30 cellular contexts compared by ENCODE assay signal in genomic region chr2:128354161-128354560, GRCh38.
"Had no signal": no experiment of that assay in that cellular context is flagged by ENCODE, and none has a peak within 500 bp of the region (broad histone marks: within the 10 kb centered on the region; RNA-seq: fewer than 3 reads in every experiment).

No MANE protein-coding gene starts in this region.

- H3K36me3 Mint-ChIP-seq: activated CD4-positive, alpha-beta memory T cell treated with anti-CD3 and anti-CD28 coated beads for 36 hours had no signal

- H3K4me3 ChIP-seq: breast epithelium, heart right ventricle, mucosa of descending colon, sigmoid colon, smooth muscle cell, stomach, tibial artery had no signal

- H3K4me1 Mint-ChIP-seq: activated CD4-positive, alpha-beta T cell treated with anti-CD3 and anti-CD28 coated beads, Interleukin-2, amount 10 ng/mL, durations not matched to agents 24 days and 14 days; endodermal cell; stimulated activated naive B cell treated with anti-CD40 and anti-IgM and Interleukin-4, amounts not matched to agents 10 μg/mL and 1 μg/mL and 100 μg/mL, for 72 hours; T-helper 17 cell had no signal

- H3K4me1 ChIP-seq: breast epithelium, foreskin keratinocyte, tibial artery had no signal

- H3K9me3 ChIP-seq: mucosa of descending colon, neutrophil, SK-N-SH, tibial artery had no signal

- H3K27me3 Mint-ChIP-seq: activated CD4-positive, alpha-beta memory T cell treated with anti-CD3 and anti-CD28 coated beads for 36 hours; activated CD4-positive, alpha-beta T cell treated with anti-CD3 and anti-CD28 coated beads, Interleukin-2, amount 10 ng/mL, durations not matched to agents 24 days and 14 days; stimulated activated naive B cell treated with anti-CD40 and anti-IgM and Interleukin-4, amounts not matched to agents 10 μg/mL and 1 μg/mL and 100 μg/mL, for 72 hours had no signal

- H3K9me3 Mint-ChIP-seq: activated CD4-positive, alpha-beta T cell treated with anti-CD3 and anti-CD28 coated beads, Interleukin-2, amount 10 ng/mL, durations not matched to agents 24 days and 14 days had no signal

- H3K36me3 ChIP-seq: breast epithelium, heart right ventricle, neutrophil, sigmoid colon, stomach, tibial artery, WERI-Rb-1 had no signal

- H3K27ac Mint-ChIP-seq: activated CD4-positive, alpha-beta memory T cell treated with anti-CD3 and anti-CD28 coated beads for 36 hours; activated CD4-positive, alpha-beta T cell treated with anti-CD3 and anti-CD28 coated beads, Interleukin-2, amount 10 ng/mL, durations not matched to agents 24 days and 14 days; activated T-helper 1 cell treated with anti-CD3 and anti-CD28 coated beads, Interleukin-12 subunit alpha, Interleukin-12 subunit beta, Interleukin-2, Interleukin-4 antibody, amounts not matched to agents 30 ng/mL and 10 ng/mL and 1 ng/mL, durations not matched to agents 14 hours and 24 hours and 36 hours; dendritic cell treated with granulocyte-macrophage colony-stimulating factor and Interleukin-4, amounts not matched to agents 40 ng/mL and 50 ng/mL, for 4 days; endodermal cell; nephron; stimulated activated naive B cell treated with anti-CD40 and anti-IgM and Interleukin-4, amounts not matched to agents 10 μg/mL and 1 μg/mL and 100 μg/mL, for 72 hours; T-helper 17 cell had no signal

- H3K4me3 Mint-ChIP-seq: activated CD4-positive, alpha-beta memory T cell treated with anti-CD3 and anti-CD28 coated beads for 36 hours; activated CD4-positive, alpha-beta T cell treated with anti-CD3 and anti-CD28 coated beads, Interleukin-2, amount 10 ng/mL, durations not matched to agents 24 days and 14 days; activated T-helper 1 cell treated with anti-CD3 and anti-CD28 coated beads, Interleukin-12 subunit alpha, Interleukin-12 subunit beta, Interleukin-2, Interleukin-4 antibody, amounts not matched to agents 30 ng/mL and 10 ng/mL and 1 ng/mL, durations not matched to agents 14 hours and 24 hours and 36 hours; dendritic cell treated with granulocyte-macrophage colony-stimulating factor and Interleukin-4, amounts not matched to agents 40 ng/mL and 50 ng/mL, for 4 days; endodermal cell; nephron; stimulated activated naive B cell treated with anti-CD40 and anti-IgM and Interleukin-4, amounts not matched to agents 10 μg/mL and 1 μg/mL and 100 μg/mL, for 72 hours; T-helper 17 cell had no signal

- H3K27me3 ChIP-seq: breast epithelium, foreskin keratinocyte, heart right ventricle, neutrophil, sigmoid colon, stomach, tibial artery had no signal

- ATAC-seq: activated CD4-positive, CD25-positive, alpha-beta regulatory T cell treated with anti-CD3 and anti-CD28 coated beads, Interleukin-2, amount 50 U/mL, for 24 hours; esophagus mucosa; foreskin keratinocyte; heart right ventricle; mucosa of descending colon; stimulated activated naive B cell treated with anti-CD40 and anti-IgM and Interleukin-4, amounts not matched to agents 10 μg/mL and 1 μg/mL and 100 μg/mL, for 72 hours; T-helper 17 cell had no signal

- H3K27ac ChIP-seq: breast epithelium, foreskin keratinocyte, heart right ventricle, neutrophil, sigmoid colon, stomach, tibial artery, WERI-Rb-1 had no signal

- DNase-seq: activated CD4-positive, alpha-beta memory T cell treated with anti-CD3 and anti-CD28 coated beads for 36 hours; activated CD4-positive, alpha-beta T cell treated with anti-CD3 and anti-CD28 coated beads, Interleukin-2, amount 10 ng/mL, durations not matched to agents 24 days and 14 days; activated gamma-delta T cell treated with Interleukin-2 at 50 U/mL for 16 hours; activated naive CD4-positive, alpha-beta T cell treated with anti-CD3 and anti-CD28 coated beads, Interleukin-2, amount 50 U/mL, for 16 hours; activated T-cell treated with anti-CD3 and anti-CD28 coated beads, Interleukin-2, amount 50 U/mL, for 1 hour; amygdala; central memory CD4-positive, alpha-beta T cell; foreskin keratinocyte; heart right ventricle; mesenchymal stem cell; mucosa of descending colon; retina; sigmoid colon; SK-N-SH; stimulated activated CD4-positive, alpha-beta T cell treated with anti-CD3 and anti-CD28 coated beads, Interleukin-1b, Interleukin-23, amount 100 ng/mL, for 48 hours; stimulated activated CD4-positive, alpha-beta T cell treated with anti-CD3 and anti-CD28 coated beads, Interleukin-4, amount 100 ng/mL, for 4 hours; stimulated activated naive B cell treated with anti-CD40 and anti-IgM and Interleukin-4, amounts not matched to agents 10 μg/mL and 1 μg/mL and 100 μg/mL, for 72 hours; stomach; T-helper 17 cell; tibial artery; WERI-Rb-1 had no signal
